ENCODE assay signal across 8 cellular contexts in the genomic region with DNA sequence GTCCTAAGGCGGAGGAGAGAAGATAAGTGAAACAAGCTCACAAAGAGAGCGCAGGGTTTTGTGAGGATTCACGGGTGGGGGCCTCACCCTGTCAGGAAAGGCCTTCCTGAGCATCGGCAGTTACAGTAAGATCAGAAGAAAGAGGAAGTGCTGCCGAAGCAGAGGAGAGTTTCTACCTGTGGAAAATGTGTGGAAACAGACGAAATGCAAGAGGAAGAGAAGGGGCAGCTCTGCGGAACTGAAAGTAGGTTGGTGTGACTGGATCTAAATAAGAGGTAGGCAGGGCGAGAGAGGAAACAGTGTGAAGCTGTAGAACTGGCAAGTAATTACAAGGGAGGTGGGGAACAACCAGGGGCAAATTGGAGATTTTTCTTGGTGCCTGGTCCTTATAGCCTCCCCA. TPM values are rescaled to one million over a fixed set of nuclear protein-coding genes. Genes with fewer than 3 reads are reported as not detected.
A peak's percentile ranks its signal among the peaks of the same experiment; 100 is the strongest.
DNase-seq lines count a peak whose midpoint lies in the region; ATAC-seq lines count a peak whose summit lies in the region.

No MANE protein-coding gene starts in this region.

- peaks cover 88% of the 10 kb centered on the region for H3K36me3 Mint-ChIP-seq in activated CD4-positive, alpha-beta T cell treated with anti-CD3 and anti-CD28 coated beads, Interleukin-2, amount 10 ng/mL, durations not matched to agents 7 days and 5 days (ENCODE audit: low read depth)
- H3K36me3 Mint-ChIP-seq in activated CD4-positive, alpha-beta memory T cell treated with anti-CD3 and anti-CD28 coated beads for 36 hours: peaks cover 26% of the 10 kb centered on the region
- peaks cover 16% of the 10 kb centered on the region for H3K36me3 Mint-ChIP-seq in stimulated activated naive CD8-positive, alpha-beta T cell treated with anti-CD3 and anti-CD28 coated beads, Interleukin-15, Interleukin-2, amounts not matched to agents 100 ng/mL and 50 ng/mL, for 24 hours (ENCODE audit: low read depth)

- peaks cover 94% of the 10 kb centered on the region for H3K4me1 Mint-ChIP-seq in activated CD4-positive, alpha-beta T cell treated with anti-CD3 and anti-CD28 coated beads, Interleukin-2, amount 10 ng/mL, durations not matched to agents 7 days and 5 days
- H3K4me1 Mint-ChIP-seq in activated CD4-positive, alpha-beta memory T cell treated with anti-CD3 and anti-CD28 coated beads for 36 hours (ENCODE audit: low read depth): peaks cover 95% of the 10 kb centered on the region
- peaks cover 94% of the 10 kb centered on the region for H3K4me1 Mint-ChIP-seq in stimulated activated naive CD8-positive, alpha-beta T cell treated with anti-CD3 and anti-CD28 coated beads, Interleukin-15, Interleukin-2, amounts not matched to agents 100 ng/mL and 50 ng/mL, for 24 hours (ENCODE audit: low read depth)

- no peaks in the 10 kb centered on the region for H3K27me3 Mint-ChIP-seq in activated CD4-positive, alpha-beta T cell treated with anti-CD3 and anti-CD28 coated beads, Interleukin-2, amount 10 ng/mL, durations not matched to agents 7 days and 5 days
- no peaks in the 10 kb centered on the region for H3K27me3 Mint-ChIP-seq in activated CD4-positive, alpha-beta memory T cell treated with anti-CD3 and anti-CD28 coated beads for 36 hours
- no peaks in the 10 kb centered on the region for H3K27me3 Mint-ChIP-seq in stimulated activated naive CD8-positive, alpha-beta T cell treated with anti-CD3 and anti-CD28 coated beads, Interleukin-15, Interleukin-2, amounts not matched to agents 100 ng/mL and 50 ng/mL, for 24 hours

- ATAC-seq in HG03066 (IDR thresholded peaks at IDR 0.05; ENCODE audit: low read depth, unreplicated experiment) (peak; percentile 72), left ventricle myocardium superior (no peak)

- POLR2A ChIA-PET in activated CD4-positive, alpha-beta T cell treated with anti-CD3 and anti-CD28 coated beads, Interleukin-2, amount 10 ng/mL, durations not matched to agents 7 days and 5 days (lab: Charles Lee): interaction anchor here (0.5 to 5.1 kb wide), 4 partner anchors 9 to 1813 kb away, joined by 3 to 66 read pairs (median 4); no protein-coding TSS in a partner anchor
- POLR2A ChIA-PET in activated CD4-positive, alpha-beta memory T cell treated with anti-CD3 and anti-CD28 coated beads for 36 hours (lab: Charles Lee): interaction anchor here (0.5 to 8.4 kb wide), 10 partner anchors 8 to 126 kb away, joined by 3 to 325 read pairs (median 4); no protein-coding TSS in a partner anchor

- H3K27ac Mint-ChIP-seq in activated CD4-positive, alpha-beta T cell treated with anti-CD3 and anti-CD28 coated beads, Interleukin-2, amount 10 ng/mL, durations not matched to agents 7 days and 5 days: peak overlapping the region; percentile 100
- H3K27ac Mint-ChIP-seq in activated CD4-positive, alpha-beta memory T cell treated with anti-CD3 and anti-CD28 coated beads for 36 hours: peak overlapping the region; percentile 84
- H3K27ac Mint-ChIP-seq in stimulated activated naive CD8-positive, alpha-beta T cell treated with anti-CD3 and anti-CD28 coated beads, Interleukin-15, Interleukin-2, amounts not matched to agents 100 ng/mL and 50 ng/mL, for 24 hours: peak overlapping the region; percentile 95

- peak overlapping the region; percentile 92 for H3K4me3 Mint-ChIP-seq in activated CD4-positive, alpha-beta T cell treated with anti-CD3 and anti-CD28 coated beads, Interleukin-2, amount 10 ng/mL, durations not matched to agents 7 days and 5 days
- peak overlapping the region; percentile 73 for H3K4me3 Mint-ChIP-seq in activated CD4-positive, alpha-beta memory T cell treated with anti-CD3 and anti-CD28 coated beads for 36 hours
- peak overlapping the region; percentile 81 for H3K4me3 Mint-ChIP-seq in stimulated activated naive CD8-positive, alpha-beta T cell treated with anti-CD3 and anti-CD28 coated beads, Interleukin-15, Interleukin-2, amounts not matched to agents 100 ng/mL and 50 ng/mL, for 24 hours

- H3K9me3 Mint-ChIP-seq in activated CD4-positive, alpha-beta T cell treated with anti-CD3 and anti-CD28 coated beads, Interleukin-2, amount 10 ng/mL, durations not matched to agents 7 days and 5 days: peaks cover 2% of the 10 kb centered on the region
- no peaks in the 10 kb centered on the region for H3K9me3 Mint-ChIP-seq in activated CD4-positive, alpha-beta memory T cell treated with anti-CD3 and anti-CD28 coated beads for 36 hours
- no peaks in the 10 kb centered on the region for H3K9me3 Mint-ChIP-seq in stimulated activated naive CD8-positive, alpha-beta T cell treated with anti-CD3 and anti-CD28 coated beads, Interleukin-15, Interleukin-2, amounts not matched to agents 100 ng/mL and 50 ng/mL, for 24 hours

- CTCF ChIA-PET in activated CD4-positive, alpha-beta T cell treated with anti-CD3 and anti-CD28 coated beads, Interleukin-2, amount 10 ng/mL, durations not matched to agents 7 days and 5 days (lab: Charles Lee): interaction anchor here (0.7 to 10.9 kb wide), 5 partner anchors 8 to 68 kb away, joined by 4 to 70 read pairs (median 5); no protein-coding TSS in a partner anchor
- CTCF ChIA-PET in activated CD4-positive, alpha-beta memory T cell treated with anti-CD3 and anti-CD28 coated beads for 36 hours (lab: Charles Lee): interaction anchor here (1.0 to 6.9 kb wide), 5 partner anchors 10 to 64 kb away, joined by 3 to 71 read pairs (median 6); no protein-coding TSS in a partner anchor

- peak; percentile 61 for DNase-seq in activated CD4-positive, alpha-beta T cell treated with anti-CD3 and anti-CD28 coated beads, Interleukin-2, amount 10 ng/mL, durations not matched to agents 7 days and 5 days
- DNase-seq in activated CD4-positive, alpha-beta T cell treated with anti-CD3 and anti-CD28 coated beads for 48 hours: no peak
- peak; percentile 58 for DNase-seq in activated CD4-positive, alpha-beta memory T cell treated with anti-CD3 and anti-CD28 coated beads for 36 hours
- no peak for DNase-seq in DMS153 treated with DMSO at 0.1 percent for 48 hours (lab: John Stamatoyannopoulos, UW; ENCODE audit: unreplicated experiment)
- no peak for DNase-seq in left ventricle myocardium superior
- no peak for DNase-seq in DMS53 treated with DMSO at 0.1 percent for 48 hours (lab: John Stamatoyannopoulos, UW; ENCODE audit: unreplicated experiment)

- intact Hi-C loops in activated CD4-positive, alpha-beta memory T cell treated with anti-CD3 and anti-CD28 coated beads for 36 hours (cut with micrococcal nuclease): loop anchor here (2.0 to 5.0 kb wide), 2 partner anchors 47 to 130 kb away; no protein-coding TSS in a partner anchor
- intact Hi-C loops in left ventricle myocardium superior (cut with micrococcal nuclease): no loop called here

RNA-seq across cellular contexts. Expression of gene GPR68, which starts 2.7 kb away (rescaled TPM):
- 10 to 100 TPM; 32.7 to 33.0 TPM for total RNA-seq in activated CD4-positive, alpha-beta T cell treated with anti-CD3 and anti-CD28 coated beads, Interleukin-2, amount 10 ng/mL, durations not matched to agents 7 days and 5 days
- total RNA-seq in activated CD4-positive, alpha-beta memory T cell treated with anti-CD3 and anti-CD28 coated beads for 36 hours: 1 to 10 TPM; 6.5 to 6.9 TPM
- 0.35 TPM for total RNA-seq in left ventricle myocardium superior

Comparison
In these comparisons a context has a peak if more than half of its experiments do, and no peak if none do; other contexts are left out.
1. DNase-seq: peak in activated CD4-positive, alpha-beta T cell treated with anti-CD3 and anti-CD28 coated beads, Interleukin-2, amount 10 ng/mL, durations not matched to agents 7 days and 5 days (single experiment) and activated CD4-positive, alpha-beta memory T cell treated with anti-CD3 and anti-CD28 coated beads for 36 hours (single experiment); none in activated CD4-positive, alpha-beta T cell treated with anti-CD3 and anti-CD28 coated beads for 48 hours (single experiment), DMS153 treated with DMSO at 0.1 percent for 48 hours (single experiment), left ventricle myocardium superior (single experiment) and DMS53 treated with DMSO at 0.1 percent for 48 hours (single experiment).
2. RNA of gene GPR68, which starts 2.7 kb away (total RNA-seq): 32.7 to 33.0 TPM in activated CD4-positive, alpha-beta T cell treated with anti-CD3 and anti-CD28 coated beads, Interleukin-2, amount 10 ng/mL, durations not matched to agents 7 days and 5 days; 6.5 to 6.9 TPM in activated CD4-positive, alpha-beta memory T cell treated with anti-CD3 and anti-CD28 coated beads for 36 hours and 0.35 TPM in left ventricle myocardium superior (single experiment); every median in the first group is over 4 times any median in the second.
3. Peak in every context shown above with its lines, with median percentiles within 50 percentile points of each other: H3K27ac Mint-ChIP-seq and H3K4me3 Mint-ChIP-seq.